9 cellular contexts compared by ENCODE assay signal in the genomic region with DNA sequence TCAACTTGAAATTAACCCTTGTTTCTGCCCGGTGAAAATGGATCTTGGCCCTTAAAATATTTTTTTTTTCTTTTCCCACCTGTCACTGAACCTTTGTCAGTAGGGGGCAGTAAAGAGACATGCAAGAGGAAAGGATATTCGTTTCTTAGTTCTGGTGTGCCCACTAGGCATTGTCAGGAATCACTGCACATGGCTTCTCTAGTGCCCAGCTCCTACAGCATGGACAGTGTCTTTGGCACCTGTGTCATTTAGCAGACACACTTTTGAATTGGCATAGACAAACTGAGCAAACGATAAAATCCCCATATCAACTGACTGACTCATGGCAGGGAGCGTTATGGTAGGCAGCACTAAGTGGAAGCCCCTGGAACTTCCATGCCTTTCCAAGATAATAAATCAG.
DNase-seq lines count a peak whose midpoint lies in the region; ATAC-seq and TF ChIP-seq lines count a peak whose summit lies in the region.
"Had no signal": no experiment of that assay in that cellular context is flagged by ENCODE, and none has a peak within 500 bp of the region (broad histone marks: within the 10 kb centered on the region; RNA-seq: fewer than 3 reads in every experiment).

No MANE protein-coding gene starts in this region.

- POLR2A ChIA-PET in Caco-2 (lab: Charles Lee) (no interaction called here), RWPE1 (lab: Yijun Ruan, JAX; ENCODE audit: low non-redundant PET) (no interaction called here)

- H3K27ac ChIP-seq in RWPE1 (no peak overlapping the region), tibial artery (no peak overlapping the region)

- H3K36me3 ChIP-seq in Caco-2 (ENCODE audit: control insufficient read depth, insufficient read depth, low read length) (no peaks in the 10 kb centered on the region), tibial artery (no peaks in the 10 kb centered on the region)

- H3K27me3 Mint-ChIP-seq in Caco-2 (ENCODE audit: insufficient read depth, unreplicated experiment) (peaks cover under 1% of the 10 kb centered on the region), T-helper 17 cell (no peaks in the 10 kb centered on the region)
- H3K27me3 Mint-ChIP-seq: central memory CD8-positive, alpha-beta T cell had no signal

- H3K4me1 ChIP-seq in Caco-2 (no peaks in the 10 kb centered on the region), tibial artery (no peaks in the 10 kb centered on the region)

- H3K27ac Mint-ChIP-seq in Caco-2 (ENCODE audit: unreplicated experiment) (no peak overlapping the region), T-helper 17 cell (no peak overlapping the region)

- no peaks in the 10 kb centered on the region for H3K9me3 Mint-ChIP-seq in Caco-2 (ENCODE audit: unreplicated experiment)

- ATAC-seq in HG02885 (IDR thresholded peaks at IDR 0.05; ENCODE audit: poor library complexity, unreplicated experiment) (peak; percentile 37), T-helper 17 cell (no peak), HG02884 (IDR thresholded peaks at IDR 0.05; ENCODE audit: unreplicated experiment) (no peak)

- no peak overlapping the region for H3K4me3 Mint-ChIP-seq in Caco-2 (ENCODE audit: unreplicated experiment)
- H3K4me3 Mint-ChIP-seq in T-helper 17 cell, result no peak overlapping the region
- H3K4me3 Mint-ChIP-seq: central memory CD8-positive, alpha-beta T cell had no signal

- H3K27me3 ChIP-seq in Caco-2 (replicated peaks; ENCODE audit: control insufficient read depth, insufficient read depth, low read length) (no peaks in the 10 kb centered on the region), tibial artery (no peaks in the 10 kb centered on the region)

- H3K4me3 ChIP-seq in Caco-2 (ENCODE audit: low read depth, low read length) (no peak overlapping the region), tibial artery (no peak overlapping the region)

- no TSS peak for BruUV-seq in Caco-2 (replicated peaks; lab: Mats Ljungman, UMichigan)

- CTCF ChIA-PET in Caco-2 (lab: Charles Lee), result no interaction called here
- CTCF ChIA-PET in RWPE1 (lab: Yijun Ruan, JAX), result interaction anchor here (0.7 kb wide), 2 partner anchors 450 to 1027 kb away, joined by 3 read pairs; no protein-coding TSS in a partner anchor

- H3K4me1 Mint-ChIP-seq in Caco-2 (ENCODE audit: low read depth, unreplicated experiment) (no peaks in the 10 kb centered on the region), T-helper 17 cell (no peaks in the 10 kb centered on the region)
- H3K4me1 Mint-ChIP-seq: central memory CD8-positive, alpha-beta T cell had no signal

- peak; percentile 62 for TF ChIP-seq CTCF in Caco-2 (IDR thresholded peaks at IDR 0.05; ENCODE audit: insufficient read depth in 1 of 2, low read depth in 1 of 2, low read length in 1 of 2, severe bottlenecking in 1 of 2, unreplicated experiment in 1 of 2)
- peak; percentile 24; the same call in 1 of the 2 replicates for TF ChIP-seq CTCF in RWPE1 (conservative IDR thresholded peaks at IDR 0.05; ENCODE audit: low read depth)
- TF ChIP-seq CTCF in tibial artery (IDR thresholded peaks at IDR 0.05), result no peak

- H3K36me3 Mint-ChIP-seq in Caco-2 (ENCODE audit: insufficient read depth, unreplicated experiment), result no peaks in the 10 kb centered on the region
- H3K36me3 Mint-ChIP-seq in T-helper 17 cell (ENCODE audit: low read depth), result no peaks in the 10 kb centered on the region

- no peaks in the 10 kb centered on the region for H3K9me3 ChIP-seq in Caco-2
- H3K9me3 ChIP-seq in tibial artery, result no peaks in the 10 kb centered on the region
- no peaks in the 10 kb centered on the region for H3K9me3 ChIP-seq in T-helper 17 cell (ENCODE audit: control insufficient read depth, low read length, poor library complexity, severe bottlenecking)

- DNase-seq in Caco-2 (peak in 1 of 2 experiments; percentile 56), RWPE1 (ENCODE audit: low spot score) (no peak), iPS DF 4.7 (ENCODE audit: extremely low read depth, low spot score) (peak; percentile 46), tibial artery (no peak), T-helper 17 cell (no peak), DMS79 (lab: John Stamatoyannopoulos, UW) (no peak)

- intact Hi-C loops in Caco-2 (cut with micrococcal nuclease; ENCODE audit: unreplicated experiment) (loop anchor here (1.0 kb wide), 2 partner anchors 249 to 264 kb away; no protein-coding TSS in a partner anchor), tibial artery (cut with DNase I; ENCODE audit: low total_unique reads) (no loop called here)

Comparison
In these comparisons a context has a peak if more than half of its experiments do, and no peak if none do; other contexts are left out.
1. CTCF ChIP-seq: peak in Caco-2 (2 of 2) and RWPE1 (single experiment); none in tibial artery (0 of 2).